ENCODE assay signal across 20 cellular contexts in the genomic region with DNA sequence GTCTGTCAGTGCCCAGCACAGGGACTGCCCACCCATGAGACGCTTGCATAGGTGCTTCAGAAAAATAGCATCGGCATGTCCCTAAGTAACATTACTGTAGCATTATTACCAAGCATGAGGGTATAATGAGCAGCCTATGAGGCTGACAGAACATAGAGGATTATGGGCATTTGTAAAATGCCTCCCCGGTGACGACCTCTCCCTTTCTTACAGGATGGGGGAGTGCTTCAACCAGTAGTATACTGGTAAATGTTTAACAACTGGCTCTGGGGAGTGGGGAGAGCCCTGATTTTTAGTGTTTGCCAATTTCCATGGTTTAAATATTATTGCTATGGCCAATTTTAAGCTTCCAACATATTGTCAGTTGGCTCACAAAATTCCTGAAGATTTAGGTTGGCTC.
DNase-seq lines count a peak whose midpoint lies in the region; ATAC-seq, FAIRE-seq and TF ChIP-seq lines count a peak whose summit lies in the region.
"Had no signal": no experiment of that assay in that cellular context is flagged by ENCODE, and none has a peak within 500 bp of the region (broad histone marks: within the 10 kb centered on the region; RNA-seq: fewer than 3 reads in every experiment).

No MANE protein-coding gene starts in this region.

- H3K79me1 ChIP-seq in mesendoderm (ENCODE audit: low read length), result no peaks in the 10 kb centered on the region

- H3K27ac Mint-ChIP-seq in HFFc6, result peak overlapping the region; percentile 89
- H3K27ac Mint-ChIP-seq in dendritic cell treated with granulocyte-macrophage colony-stimulating factor and Interleukin-4, amounts not matched to agents 40 ng/mL and 50 ng/mL, for 4 days, result peak overlapping the region; percentile 74
- H3K27ac Mint-ChIP-seq: activated naive CD8-positive, alpha-beta T cell treated with anti-CD3 and anti-CD28 coated beads, Interleukin-2, amount 10 ng/mL, durations not matched to agents 7 days and 5 days; immature natural killer cell had no signal

- H3K4me1 Mint-ChIP-seq in HFFc6 (ENCODE audit: low read depth), result peaks cover 47% of the 10 kb centered on the region
- peaks cover 26% of the 10 kb centered on the region for H3K4me1 Mint-ChIP-seq in dendritic cell treated with granulocyte-macrophage colony-stimulating factor and Interleukin-4, amounts not matched to agents 40 ng/mL and 50 ng/mL, for 4 days (ENCODE audit: low read depth)
- H3K4me1 Mint-ChIP-seq: activated naive CD8-positive, alpha-beta T cell treated with anti-CD3 and anti-CD28 coated beads, Interleukin-2, amount 10 ng/mL, durations not matched to agents 7 days and 5 days; immature natural killer cell had no signal

- ATAC-seq in HG03442 (IDR thresholded peaks at IDR 0.05; ENCODE audit: unreplicated experiment) (no peak), pancreas (no peak)
- ATAC-seq: activated T-cell treated with anti-CD3 and anti-CD28 coated beads, Interleukin-2, amount 50 U/mL, for 4 hours; SK-N-SH treated with all-trans-retinoic acid at 6 μM for 48 hours had no signal

- peak overlapping the region; percentile 13 for H2BK15ac ChIP-seq in mesendoderm (replicated peaks; ENCODE audit: low read depth)

- H3K4me3 ChIP-seq in mesendoderm (ENCODE audit: low read length) (no peak overlapping the region), subcutaneous abdominal adipose tissue (ENCODE audit: low read depth in 1 of 5, low read length in 5 of 5) (peak overlapping the region in 3 of 5 donors; percentile 3 to 42 (median 41)), pancreas (no peak overlapping the region)
- H3K4me3 ChIP-seq: mucosa of descending colon had no signal

- no CpG with 5 or more reads among the region's 4 CpGs for WGBS in mesendoderm (ENCODE audit: extremely low coverage, insufficient coverage, low lambda C conversion rate)
- 57 to 68% methylated on average over 4 of the region's 4 CpGs for WGBS in pancreas, 2 donors

- DNase-seq in HFFc6 (no peak), mesendoderm (no peak), cerebellum (ENCODE audit: low spot score) (no peak), pancreas (no peak)
- no peak for DNase-seq in activated CD4-positive, CD25-positive, alpha-beta regulatory T cell (lab: John Stamatoyannopoulos, UW)
- DNase-seq: activated CD4-positive, alpha-beta T cell treated with anti-CD3 and anti-CD28 coated beads, Interleukin-2, amount 50 U/mL, for 48 hours; activated naive CD8-positive, alpha-beta T cell treated with anti-CD3 and anti-CD28 coated beads, Interleukin-2, amount 10 ng/mL, durations not matched to agents 7 days and 5 days; activated T-cell treated with anti-CD3 and anti-CD28 coated beads, Interleukin-2, amount 50 U/mL, for 4 hours; C1 segment of cervical spinal cord; central memory CD4-positive, alpha-beta T cell; DMS53; immature natural killer cell; mucosa of descending colon; NCI-H1417 treated with DMSO at 0.1 percent for 48 hours; NCI-H345 had no signal

- no peak overlapping the region for H3K4me2 ChIP-seq in mesendoderm (ENCODE audit: low read length)

- H3K27ac ChIP-seq in mesendoderm (ENCODE audit: low read depth, low read length) (no peak overlapping the region), subcutaneous abdominal adipose tissue (ENCODE audit: low read depth, low read length) (peak overlapping the region; percentile 73), pancreas (peak overlapping the region in 1 of 4 donors; percentile 4)

- H3K9me3 ChIP-seq in subcutaneous abdominal adipose tissue (ENCODE audit: control insufficient read depth in 5 of 5, low read length in 5 of 5) (no peaks in the 10 kb centered on the region), pancreas (no peaks in the 10 kb centered on the region)
- H3K9me3 ChIP-seq: mucosa of descending colon had no signal

- H3K18ac ChIP-seq in mesendoderm (ENCODE audit: low read length), result peak overlapping the region; percentile 31

- H3K56ac ChIP-seq in mesendoderm (ENCODE audit: low read length), result no peak overlapping the region

- H3K4ac ChIP-seq in mesendoderm (ENCODE audit: low read depth, low read length), result no peak overlapping the region

- no peaks in the 10 kb centered on the region for H3K79me2 ChIP-seq in mesendoderm (ENCODE audit: control insufficient read depth, insufficient read depth, low read length)

- H3K4me1 ChIP-seq in mesendoderm (ENCODE audit: control insufficient read depth, low read depth, low read length), result no peaks in the 10 kb centered on the region
- H3K4me1 ChIP-seq in subcutaneous abdominal adipose tissue (ENCODE audit: control insufficient read depth in 5 of 5, insufficient read depth in 5 of 5, low read length in 5 of 5), result peaks cover 7 to 19% (median 13%) of the 10 kb centered on the region in 5 donors
- no peaks in the 10 kb centered on the region for H3K4me1 ChIP-seq in pancreas

- H2AK5ac ChIP-seq in mesendoderm (ENCODE audit: low read length), result no peak overlapping the region

- no peak overlapping the region for H2BK120ac ChIP-seq in mesendoderm (ENCODE audit: low read depth, low read length)

- no peak overlapping the region for H4K5ac ChIP-seq in mesendoderm (ENCODE audit: low read length)

- FAIRE-seq in pancreas (lab: Jason Lieb, UNC), result no peak

- H3K4me3 Mint-ChIP-seq in HFFc6, result peak overlapping the region; percentile 83
- no peak overlapping the region for H3K4me3 Mint-ChIP-seq in dendritic cell treated with granulocyte-macrophage colony-stimulating factor and Interleukin-4, amounts not matched to agents 40 ng/mL and 50 ng/mL, for 4 days
- H3K4me3 Mint-ChIP-seq: activated naive CD8-positive, alpha-beta T cell treated with anti-CD3 and anti-CD28 coated beads, Interleukin-2, amount 10 ng/mL, durations not matched to agents 7 days and 5 days; activated T-cell treated with anti-CD3 and anti-CD28 coated beads, Interleukin-2, amount 50 U/mL, for 4 hours; immature natural killer cell had no signal

- H3K36me3 ChIP-seq in mesendoderm (ENCODE audit: control insufficient read depth, insufficient read depth, low read length) (no peaks in the 10 kb centered on the region), subcutaneous abdominal adipose tissue (ENCODE audit: control insufficient read depth in 5 of 5, insufficient read depth in 5 of 5, low read length in 5 of 5) (no peaks in the 10 kb centered on the region), pancreas (no peaks in the 10 kb centered on the region)

- intact Hi-C loops in dendritic cell treated with granulocyte-macrophage colony-stimulating factor and Interleukin-4, amounts not matched to agents 40 ng/mL and 50 ng/mL, for 4 days (cut with micrococcal nuclease), result no loop called here
- intact Hi-C loops in pancreas (cut with DNase I), result no loop called here

- H3K27me3 Mint-ChIP-seq in HFFc6 (ENCODE audit: insufficient read depth), result 0 out of 2 replicates have a peak, but pooled peaks cover 4% of the 10 kb centered on the region
- no peaks in the 10 kb centered on the region for H3K27me3 Mint-ChIP-seq in dendritic cell treated with granulocyte-macrophage colony-stimulating factor and Interleukin-4, amounts not matched to agents 40 ng/mL and 50 ng/mL, for 4 days
- H3K27me3 Mint-ChIP-seq: progenitor cell of endocrine pancreas had no signal

- TF ChIP-seq CTCF in HFFc6 (IDR thresholded peaks at IDR 0.05) (no peak), pancreas (IDR thresholded peaks at IDR 0.05) (no peak)

- no peak overlapping the region for H3K23ac ChIP-seq in mesendoderm (ENCODE audit: low read length)

- H3K27me3 ChIP-seq in mesendoderm (ENCODE audit: insufficient read depth, low read length, poor library complexity), result no peaks in the 10 kb centered on the region
- no peaks in the 10 kb centered on the region for H3K27me3 ChIP-seq in subcutaneous abdominal adipose tissue (ENCODE audit: control insufficient read depth in 5 of 5, insufficient read depth in 4 of 5, low read length in 5 of 5)
- H3K27me3 ChIP-seq in pancreas, result no peaks in the 10 kb centered on the region

- no peaks in the 10 kb centered on the region for H3K36me3 Mint-ChIP-seq in HFFc6 (ENCODE audit: low read depth)
- no peaks in the 10 kb centered on the region for H3K36me3 Mint-ChIP-seq in dendritic cell treated with granulocyte-macrophage colony-stimulating factor and Interleukin-4, amounts not matched to agents 40 ng/mL and 50 ng/mL, for 4 days (ENCODE audit: low read depth)
- H3K36me3 Mint-ChIP-seq: activated naive CD8-positive, alpha-beta T cell treated with anti-CD3 and anti-CD28 coated beads, Interleukin-2, amount 10 ng/mL, durations not matched to agents 7 days and 5 days; immature natural killer cell had no signal

- H3K9me3 Mint-ChIP-seq in HFFc6, result no peaks in the 10 kb centered on the region
- no peaks in the 10 kb centered on the region for H3K9me3 Mint-ChIP-seq in dendritic cell treated with granulocyte-macrophage colony-stimulating factor and Interleukin-4, amounts not matched to agents 40 ng/mL and 50 ng/mL, for 4 days
- H3K9me3 Mint-ChIP-seq: activated naive CD8-positive, alpha-beta T cell treated with anti-CD3 and anti-CD28 coated beads, Interleukin-2, amount 10 ng/mL, durations not matched to agents 7 days and 5 days; activated T-cell treated with anti-CD3 and anti-CD28 coated beads, Interleukin-2, amount 50 U/mL, for 4 hours; immature natural killer cell had no signal

- no peak overlapping the region for H4K8ac ChIP-seq in mesendoderm (ENCODE audit: low read depth, low read length)

- H2BK5ac ChIP-seq in mesendoderm (ENCODE audit: low read length), result no peak overlapping the region

- no peak overlapping the region for H3K9ac ChIP-seq in mesendoderm (ENCODE audit: low read length)
- no peak overlapping the region for H3K9ac ChIP-seq in subcutaneous abdominal adipose tissue (ENCODE audit: low read length in 5 of 5)

Comparison
In these comparisons a context has a peak if more than half of its experiments do, and no peak if none do; other contexts are left out.
1. H3K4me3 ChIP-seq: peak in subcutaneous abdominal adipose tissue (3 of 5); none in mesendoderm (single experiment) and pancreas (0 of 4).